In genomic region chr3:178455966-178456365, GRCh38 we compare ENCODE assay signal across 16 cellular contexts.
DNase-seq lines count a peak whose midpoint lies in the region; ATAC-seq, FAIRE-seq and TF ChIP-seq lines count a peak whose summit lies in the region.
"Had no signal": no experiment of that assay in that cellular context is flagged by ENCODE, and none has a peak within 500 bp of the region (broad histone marks: within the 10 kb centered on the region; RNA-seq: fewer than 3 reads in every experiment).

No MANE protein-coding gene starts in this region.

- no peaks in the 10 kb centered on the region for H3K36me3 Mint-ChIP-seq in T-helper 17 cell (ENCODE audit: low read depth)
- H3K36me3 Mint-ChIP-seq: CD8-positive, alpha-beta memory T cell had no signal

- TF ChIP-seq POLR2A in H1 (IDR thresholded peaks at IDR 0.05; ENCODE audit: control extremely low read depth in 1 of 2, low read depth in 2 of 2, low read length in 2 of 2) = no peak

- no peak overlapping the region for H3K23ac ChIP-seq in H1 (ENCODE audit: insufficient read length)

- no peak overlapping the region for H3K18ac ChIP-seq in H1 (ENCODE audit: extremely low read depth, low read length)

- no peaks in the 10 kb centered on the region for H3K36me3 ChIP-seq in H1 (ENCODE audit: control insufficient read depth in 2 of 4, insufficient read depth in 4 of 4, low read length in 3 of 4)
- H3K36me3 ChIP-seq in mucosa of descending colon (ENCODE audit: low read depth) = no peaks in the 10 kb centered on the region
- H3K36me3 ChIP-seq: BLaER1 had no signal

- intact Hi-C loops in mucosa of descending colon (cut with DNase I, micrococcal nuclease) = no loop called here

- H4K20me1 ChIP-seq in H1 (replicated peaks in 1 of 2; ENCODE audit: control insufficient read depth in 1 of 2, insufficient read depth in 2 of 2, low read length in 2 of 2) = no peaks in the 10 kb centered on the region
- H4K20me1 ChIP-seq: BLaER1 had no signal

- no peak overlapping the region for H2BK5ac ChIP-seq in H1 (ENCODE audit: low read depth, low read length)

- peak overlapping the region; percentile 90; the same call in 1 of the 2 replicates for H2AFZ ChIP-seq in H1 (ENCODE audit: low read length)

- H4K8ac ChIP-seq in H1 (ENCODE audit: extremely low read depth, insufficient read depth, low read length) = no peak overlapping the region

- H3K4me1 ChIP-seq in H1 (replicated peaks in 1 of 4; ENCODE audit: control insufficient read depth in 3 of 4, insufficient read depth in 4 of 4, low read length in 3 of 4) = no peaks in the 10 kb centered on the region
- no peaks in the 10 kb centered on the region for H3K4me1 ChIP-seq in mucosa of descending colon (ENCODE audit: low read depth)
- H3K4me1 ChIP-seq: BLaER1 had no signal

- no peak overlapping the region for H2AK5ac ChIP-seq in H1 (ENCODE audit: low read depth, low read length)

- H3K4me3 ChIP-seq in H1 (ENCODE audit: extremely low read depth in 1 of 4, insufficient read depth in 2 of 4, low read depth in 3 of 4, low read length in 4 of 4) = no peak overlapping the region
- no peak overlapping the region for H3K4me3 ChIP-seq in mucosa of descending colon
- H3K4me3 ChIP-seq: BLaER1 had no signal

- peaks cover 2% of the 10 kb centered on the region for H3K4me1 Mint-ChIP-seq in T-helper 17 cell
- H3K4me1 Mint-ChIP-seq: CD8-positive, alpha-beta memory T cell had no signal

- H3K27me3 Mint-ChIP-seq in T-helper 17 cell = peaks cover 42% of the 10 kb centered on the region

- no peak overlapping the region for H3K4me3 Mint-ChIP-seq in T-helper 17 cell
- H3K4me3 Mint-ChIP-seq: CD8-positive, alpha-beta memory T cell had no signal

- H2BK15ac ChIP-seq in H1 (ENCODE audit: low read length) = no peak overlapping the region

- H4K5ac ChIP-seq in H1 (ENCODE audit: insufficient read length, low read depth, low read length) = no peak overlapping the region

- H3K27me3 ChIP-seq in H1 (replicated peaks in 1 of 4; ENCODE audit: control insufficient read depth in 3 of 4, extremely low read depth in 1 of 4, insufficient read depth in 3 of 4, low read length in 3 of 4) = no peaks in the 10 kb centered on the region
- H3K27me3 ChIP-seq: BLaER1 had no signal

- no peak overlapping the region for H4K91ac ChIP-seq in H1 (replicated peaks; ENCODE audit: insufficient read length, low read length)

- no peak overlapping the region for H3K9ac ChIP-seq in H1 (replicated peaks in 1 of 4; ENCODE audit: extremely low read depth in 1 of 4, low read depth in 3 of 4, low read length in 3 of 4)
- H3K9ac ChIP-seq: BLaER1 had no signal

- no peak for TF ChIP-seq EP300 in H1 (IDR thresholded peaks at IDR 0.05; ENCODE audit: borderline replicate concordance in 1 of 2, low read depth in 2 of 2, low read length in 2 of 2)

- peak; percentile 23 for ATAC-seq in mucosa of descending colon
- no peak for ATAC-seq in HG02970 (IDR thresholded peaks at IDR 0.05; ENCODE audit: low FRiP score, unreplicated experiment)
- no peak for ATAC-seq in T-helper 17 cell
- ATAC-seq: HepG2 had no signal

- no peak overlapping the region for H3K27ac ChIP-seq in H1 (ENCODE audit: low read depth, low read length)
- H3K27ac ChIP-seq: 22Rv1, BLaER1 had no signal

- H3K4ac ChIP-seq in H1 (replicated peaks; ENCODE audit: insufficient read length, low read depth, low read length) = no peak overlapping the region

- CTCF ChIA-PET in H1 (lab: Charles Lee; ENCODE audit: partially characterized antibody) = no interaction called here

- H3K14ac ChIP-seq in H1 (ENCODE audit: insufficient read length) = no peak overlapping the region

- no peaks in the 10 kb centered on the region for H3K9me3 ChIP-seq in H1 (ENCODE audit: insufficient read depth in 2 of 2, low read depth in 1 of 2, low read length in 1 of 2)
- no peaks in the 10 kb centered on the region for H3K9me3 ChIP-seq in mucosa of descending colon
- no peaks in the 10 kb centered on the region for H3K9me3 ChIP-seq in T-helper 17 cell (ENCODE audit: control insufficient read depth, low read length, poor library complexity, severe bottlenecking)
- H3K9me3 ChIP-seq: BLaER1 had no signal

- no peaks in the 10 kb centered on the region; the same call in 1 of the 2 replicates for H3K23me2 ChIP-seq in H1 (ENCODE audit: low read depth, low read length)

- no peak overlapping the region for H2BK20ac ChIP-seq in H1 (ENCODE audit: low read length)

- 91% methylated on average over 1 of the region's 1 CpG; no CpG with 5 or more reads in 1 of the 2 experiments for WGBS in H1 (ENCODE audit: extremely low coverage in 1 of 2, insufficient coverage in 1 of 2, insufficient read length in 1 of 2, insufficient replicate concordance in 2 of 2, low coverage in 1 of 2, low lambda C conversion rate in 2 of 2, missing lambda C conversion rate in 1 of 2), 2 experiments

- POLR2A ChIA-PET in H1 (lab: Charles Lee; ENCODE audit: partially characterized antibody) = no interaction called here

- H3K4me2 ChIP-seq in H1 (ENCODE audit: insufficient read depth in 1 of 2, low read depth in 2 of 2, low read length in 2 of 2) = no peak overlapping the region
- H3K4me2 ChIP-seq: BLaER1 had no signal

- H2BK120ac ChIP-seq in H1 (replicated peaks; ENCODE audit: low read depth, low read length) = no peak overlapping the region

- H3K56ac ChIP-seq in H1 (replicated peaks; ENCODE audit: insufficient read length, low read depth, low read length) = no peak overlapping the region

- H3K27ac Mint-ChIP-seq in T-helper 17 cell = no peak overlapping the region
- H3K27ac Mint-ChIP-seq: CD8-positive, alpha-beta memory T cell had no signal

- H3K79me2 ChIP-seq in H1 (ENCODE audit: control insufficient read depth in 1 of 2, insufficient read depth in 2 of 2, low read length in 2 of 2) = no peaks in the 10 kb centered on the region

- no peak for TF ChIP-seq RAD21 in H1 (IDR thresholded peaks at IDR 0.05 in 1 of 2, conservative IDR thresholded peaks at IDR 0.05 in 1 of 2; ENCODE audit: low read depth in 2 of 2, low read length in 2 of 2)

- FAIRE-seq in H1 (lab: Jason Lieb, UNC) = no peak
- FAIRE-seq: HepG2, HTR-8/SVneo had no signal

- no peak overlapping the region for H2BK12ac ChIP-seq in H1 (ENCODE audit: low read depth, low read length)

- no peak for TF ChIP-seq CTCF in H1 (IDR thresholded peaks at IDR 0.05; ENCODE audit: control extremely low read depth in 1 of 3, insufficient read depth in 1 of 3, low read depth in 1 of 3, low read length in 3 of 3)
- no peak for TF ChIP-seq CTCF in mucosa of descending colon (IDR thresholded peaks at IDR 0.05)

- DNase-seq in NCI-H748 (lab: John Stamatoyannopoulos, UW; ENCODE audit: unreplicated experiment) (peak; percentile 24), NCI-H748 treated with DMSO at 0.1 percent for 48 hours (lab: John Stamatoyannopoulos, UW) (no peak), NCI-H69 (lab: John Stamatoyannopoulos, UW) (peak; percentile 74), H1 (ENCODE audit: low read depth in 1 of 2, low spot score in 2 of 2) (no peak), mucosa of descending colon (no peak), T-helper 17 cell (no peak)
- no peak for DNase-seq in stimulated activated CD8-positive, alpha-beta memory T cell treated with anti-CD3 and anti-CD28 coated beads, Interleukin-4, amount 100 ng/mL, for 48 hours
- DNase-seq: AML-193; CD8-positive, alpha-beta memory T cell; DMS53; H7 had no signal

- H3K79me1 ChIP-seq in H1 (ENCODE audit: low read depth, low read length) = no peaks in the 10 kb centered on the region

TF ChIP-seq in H1, 55 proteins besides CTCF, POLR2A, EP300 and RAD21:
- no peak for TF ChIP-seq KDM4A (IDR thresholded peaks at IDR 0.05; ENCODE audit: low read depth, low read length, severe bottlenecking)
- no peak for TF ChIP-seq CHD1 (IDR thresholded peaks at IDR 0.05; ENCODE audit: low read depth, low read length)
- no peak for TF ChIP-seq BACH1 (IDR thresholded peaks at IDR 0.05; ENCODE audit: low read length)
- no peak for TF ChIP-seq SRF (IDR thresholded peaks at IDR 0.05; ENCODE audit: low read depth, low read length)
- TF ChIP-seq EGR1 (IDR thresholded peaks at IDR 0.05; ENCODE audit: borderline replicate concordance, low read depth, low read length) = no peak
- no peak for TF ChIP-seq TBP (IDR thresholded peaks at IDR 0.05; ENCODE audit: low read depth, low read length)
- TF ChIP-seq EZH2 (IDR thresholded peaks at IDR 0.05; ENCODE audit: low read depth, low read length, severe bottlenecking) = no peak
- no peak for TF ChIP-seq NANOG (IDR thresholded peaks at IDR 0.05; ENCODE audit: insufficient read depth, low read depth, low read length, poor library complexity, severe bottlenecking)
- no peak for TF ChIP-seq FOSL1 (IDR thresholded peaks at IDR 0.05; ENCODE audit: insufficient read depth, low read depth, low read length)
- TF ChIP-seq ATF3 (IDR thresholded peaks at IDR 0.05; ENCODE audit: insufficient read depth, low read depth, low read length) = no peak
- no peak for TF ChIP-seq CHD2 (IDR thresholded peaks at IDR 0.05; ENCODE audit: low read length)
- no peak for TF ChIP-seq KDM5A (IDR thresholded peaks at IDR 0.05; ENCODE audit: low read length)
- TF ChIP-seq RXRA (IDR thresholded peaks at IDR 0.05; ENCODE audit: insufficient read depth, low read depth, low read length) = no peak
- no peak for TF ChIP-seq SP2 (IDR thresholded peaks at IDR 0.05; ENCODE audit: low read length)
- no peak for TF ChIP-seq NRF1 (IDR thresholded peaks at IDR 0.05; ENCODE audit: low read depth, low read length)

Comparison
In these comparisons a context has a peak if more than half of its experiments do, and no peak if none do; other contexts are left out.
1. DNase-seq: peak in NCI-H748 (single experiment) and NCI-H69 (single experiment); none in NCI-H748 treated with DMSO at 0.1 percent for 48 hours (single experiment), H1 (0 of 2), mucosa of descending colon (0 of 3), stimulated activated CD8-positive, alpha-beta memory T cell treated with anti-CD3 and anti-CD28 coated beads, Interleukin-4, amount 100 ng/mL, for 48 hours (single experiment) and T-helper 17 cell (0 of 3).